In the genomic region with DNA sequence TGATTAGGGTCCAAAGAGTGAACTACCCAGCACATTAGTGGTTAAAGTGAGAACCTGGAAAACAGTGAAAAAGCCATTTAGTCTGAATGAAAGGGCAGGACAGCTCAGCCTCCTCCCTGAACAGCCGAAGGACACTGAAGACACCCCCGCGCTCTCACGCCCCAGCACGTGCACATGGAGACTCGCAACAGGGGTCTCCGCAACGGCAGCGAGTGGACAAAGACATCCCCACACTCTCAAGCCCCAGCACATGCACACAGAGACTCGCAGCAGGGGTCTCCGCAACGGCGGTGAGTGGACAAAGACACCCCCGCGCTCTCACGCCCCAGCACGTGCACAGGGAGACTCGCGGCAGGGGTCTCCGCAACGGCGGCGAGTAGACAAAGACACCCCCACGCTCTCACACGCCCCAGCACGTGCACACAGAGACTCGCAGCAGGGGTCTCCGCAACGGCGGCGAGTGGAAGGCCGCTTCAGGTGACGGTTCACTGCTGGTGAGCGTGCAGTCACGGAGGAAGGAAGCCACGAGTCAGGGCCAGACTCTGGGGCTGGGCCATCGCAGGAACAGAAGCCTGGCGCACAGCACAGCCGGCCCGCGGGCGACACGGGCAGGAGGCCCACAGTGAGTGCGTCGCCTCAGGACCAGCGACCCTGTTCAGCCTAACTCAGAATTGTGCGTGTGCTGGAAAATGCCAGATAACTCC, we compare ENCODE assay signal across 16 cellular contexts. TPM values are rescaled to one million over a fixed set of nuclear protein-coding genes. Genes with fewer than 3 reads are reported as not detected.
A peak's percentile ranks its signal among the peaks of the same experiment; 100 is the strongest.
DNase-seq lines count a peak whose midpoint lies in the region; ATAC-seq and TF ChIP-seq lines count a peak whose summit lies in the region.
"Had no signal": no experiment of that assay in that cellular context is flagged by ENCODE, and none has a peak within 500 bp of the region (broad histone marks: within the 10 kb centered on the region; RNA-seq: fewer than 3 reads in every experiment).

No MANE protein-coding gene starts in this region.

- H4K20me1 ChIP-seq in OCI-LY7 (ENCODE audit: insufficient read depth, low read length) = no peaks in the 10 kb centered on the region

- H3K27me3 ChIP-seq in left ventricle myocardium inferior (ENCODE audit: low read depth) (no peaks in the 10 kb centered on the region), aorta (ENCODE audit: control insufficient read depth in 1 of 2, insufficient read depth in 2 of 2, low read length in 1 of 2) (no peaks in the 10 kb centered on the region)

- H3K4me3 ChIP-seq in left ventricle myocardium inferior = no peak overlapping the region
- H3K4me3 ChIP-seq in aorta (ENCODE audit: low read length in 2 of 2) = no peak overlapping the region
- H3K4me3 ChIP-seq in OCI-LY7 (ENCODE audit: low read depth, low read length, poor library complexity, severe bottlenecking) = no peak overlapping the region
- H3K4me3 ChIP-seq: GM23248 had no signal

- H3K9me2 ChIP-seq in OCI-LY7 (ENCODE audit: insufficient read depth, low read length) = no peaks in the 10 kb centered on the region

- H3K36me3 ChIP-seq in left ventricle myocardium inferior (peaks cover 27% of the 10 kb centered on the region), aorta (ENCODE audit: control insufficient read depth in 1 of 2, insufficient read depth in 2 of 2, low read length in 1 of 2) (peaks cover 0 to 4% of the 10 kb centered on the region in 2 donors), OCI-LY7 (ENCODE audit: insufficient read depth, low read length) (peaks cover 51% of the 10 kb centered on the region)

- TF ChIP-seq CTCF in left ventricle myocardium inferior (IDR thresholded peaks at IDR 0.05; ENCODE audit: borderline replicate concordance) (no peak), OCI-LY7 (conservative IDR thresholded peaks at IDR 0.05; ENCODE audit: low read length) (no peak)

- no peaks in the 10 kb centered on the region for H3K79me2 ChIP-seq in OCI-LY7 (ENCODE audit: insufficient read depth, low read depth, low read length)

- DNase-seq in left ventricle myocardium inferior (peak; percentile 8), Right ventricle myocardium inferior (ENCODE audit: missing footprints) (no peak), cerebellum (ENCODE audit: low spot score) (peak; percentile 60), midbrain (lab: John Stamatoyannopoulos, UW) (peak; percentile 12), aorta (peak; percentile 30 to 73), HPDE6-E6E7 (ENCODE audit: extremely low spot score) (no peak), CD1c-positive myeloid dendritic cell (ENCODE audit: extremely low spot score) (no peak), OCI-LY7 (ENCODE audit: low spot score) (no peak)
- DNase-seq: COR-L47; GM23248; MM.1S; NCI-H1105; NCI-H1694 treated with DMSO at 0.1 percent for 48 hours; NCI-H345; NCI-H69; NK-92 treated with Interleukin-12 subunit alpha and Interleukin-12 subunit beta, amount 100 ng/mL, for 24 hours had no signal

- intact Hi-C loops in left ventricle myocardium inferior (cut with micrococcal nuclease) (no loop called here), Right ventricle myocardium inferior (cut with DNase I) (no loop called here), aorta (cut with DNase I) (no loop called here), OCI-LY7 (cut with micrococcal nuclease; ENCODE audit: unreplicated experiment) (no loop called here)

- H3K27ac ChIP-seq in left ventricle myocardium inferior (replicated peaks) (no peak overlapping the region), aorta (ENCODE audit: low read depth in 1 of 2, low read length in 2 of 2) (no peak overlapping the region), OCI-LY7 (ENCODE audit: low read depth, low read length, poor library complexity, severe bottlenecking) (no peak overlapping the region)
- H3K27ac ChIP-seq: GM23248 had no signal

- POLR2A ChIA-PET in OCI-LY7 (lab: Charles Lee) = no interaction called here

- WGBS in aorta, 2 donors = 91 to 92% methylated on average over 47 of the region's 47 CpGs

- no TSS peak for BruUV-seq in OCI-LY7 (replicated peaks; lab: Mats Ljungman, UMichigan)

- no peak overlapping the region for H3K4me2 ChIP-seq in OCI-LY7 (ENCODE audit: low read length)

- H3K4me1 ChIP-seq in left ventricle myocardium inferior (peaks cover 69% of the 10 kb centered on the region), aorta (ENCODE audit: control insufficient read depth in 1 of 2, insufficient read depth in 2 of 2, low read length in 2 of 2) (no peaks in the 10 kb centered on the region), OCI-LY7 (ENCODE audit: insufficient read depth, low read length, poor library complexity, severe bottlenecking) (no peaks in the 10 kb centered on the region)

- CTCF ChIA-PET in OCI-LY7 (lab: Charles Lee; ENCODE audit: unreplicated experiment) = no interaction called here

- H3K9me3 ChIP-seq in left ventricle myocardium inferior (replicated peaks) (no peaks in the 10 kb centered on the region), aorta (ENCODE audit: control insufficient read depth, low read length) (no peaks in the 10 kb centered on the region), OCI-LY7 (ENCODE audit: low read length) (no peaks in the 10 kb centered on the region)

- H2AFZ ChIP-seq in OCI-LY7 (ENCODE audit: low read length) = no peak overlapping the region
- H2AFZ ChIP-seq: GM23248 had no signal

- ATAC-seq in Right ventricle myocardium inferior = no peak
- no peak for ATAC-seq in aorta (ENCODE audit: low FRiP score)

RNA-seq across cellular contexts. Expression of a gene that starts 43.6 kb away (rescaled TPM):
- 14.9 TPM for total RNA-seq in left ventricle myocardium inferior
- 17.5 TPM for total RNA-seq in Right ventricle myocardium inferior
- 36.5 TPM for total RNA-seq in cerebellum
- 10 to 100 TPM; 26.7 to 32.2 TPM for total RNA-seq in aorta
- polyA plus RNA-seq in aorta = 10 to 100 TPM in 1 of 2 donors, 1 to 10 TPM in 1; 7.6 to 21.6 TPM
- 37.3 and 38.1 TPM in 2 replicates for total RNA-seq in OCI-LY7 (2014; rRNA removed; shearing (Covaris generic))
- 46.6 and 47.3 TPM in 2 replicates for total RNA-seq in OCI-LY7 (2022)

Comparison
In these comparisons a context has a peak if more than half of its experiments do, and no peak if none do; other contexts are left out.
1. DNase-seq: peak in left ventricle myocardium inferior (single experiment), cerebellum (single experiment), midbrain (single experiment) and aorta (2 of 2); none in Right ventricle myocardium inferior (single experiment), HPDE6-E6E7 (single experiment), CD1c-positive myeloid dendritic cell (single experiment) and OCI-LY7 (single experiment).